In the genomic region with DNA sequence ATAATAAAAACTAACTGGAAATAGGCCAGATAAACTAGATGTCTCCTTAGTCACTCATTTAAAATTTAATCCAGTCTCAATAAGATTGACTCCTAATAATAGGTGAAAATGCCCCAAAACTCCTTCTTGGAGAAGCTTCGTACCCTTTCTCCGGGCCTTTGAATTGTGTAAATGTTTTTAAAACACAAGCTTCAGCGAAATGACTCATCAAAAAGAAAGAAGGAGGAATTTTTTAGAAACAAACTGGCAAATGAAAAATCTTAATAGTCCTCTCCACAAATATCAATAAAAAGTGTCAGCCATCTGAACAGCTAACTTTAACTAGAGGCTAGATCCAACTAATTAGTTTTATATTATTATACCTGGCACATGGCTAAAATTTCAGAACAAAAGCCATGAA, we compare ENCODE assay signal across 8 cellular contexts. TPM values are rescaled to one million over a fixed set of nuclear protein-coding genes. Genes with fewer than 3 reads are reported as not detected.
"Had no signal": no experiment of that assay in that cellular context is flagged by ENCODE, and none has a peak within 500 bp of the region (broad histone marks: within the 10 kb centered on the region; RNA-seq: fewer than 3 reads in every experiment).

No MANE protein-coding gene starts in this region.

RNA-seq across cellular contexts. Expression of a gene that starts 33.9 kb away (rescaled TPM):
- total RNA-seq: OCI-LY7, PC-3, PC-9, RPMI7951, SJCRH30, SJSA1, SK-MEL-5 had no signal
- polyA plus RNA-seq: SK-N-SH had no signal

RNA-seq across cellular contexts. Expression of a gene that starts 47.5 kb away (rescaled TPM):
- total RNA-seq: OCI-LY7, PC-3, PC-9, RPMI7951, SJCRH30, SJSA1, SK-MEL-5 had no signal
- polyA plus RNA-seq: SK-N-SH had no signal
